9 cellular contexts compared by ENCODE assay signal in the genomic region with DNA sequence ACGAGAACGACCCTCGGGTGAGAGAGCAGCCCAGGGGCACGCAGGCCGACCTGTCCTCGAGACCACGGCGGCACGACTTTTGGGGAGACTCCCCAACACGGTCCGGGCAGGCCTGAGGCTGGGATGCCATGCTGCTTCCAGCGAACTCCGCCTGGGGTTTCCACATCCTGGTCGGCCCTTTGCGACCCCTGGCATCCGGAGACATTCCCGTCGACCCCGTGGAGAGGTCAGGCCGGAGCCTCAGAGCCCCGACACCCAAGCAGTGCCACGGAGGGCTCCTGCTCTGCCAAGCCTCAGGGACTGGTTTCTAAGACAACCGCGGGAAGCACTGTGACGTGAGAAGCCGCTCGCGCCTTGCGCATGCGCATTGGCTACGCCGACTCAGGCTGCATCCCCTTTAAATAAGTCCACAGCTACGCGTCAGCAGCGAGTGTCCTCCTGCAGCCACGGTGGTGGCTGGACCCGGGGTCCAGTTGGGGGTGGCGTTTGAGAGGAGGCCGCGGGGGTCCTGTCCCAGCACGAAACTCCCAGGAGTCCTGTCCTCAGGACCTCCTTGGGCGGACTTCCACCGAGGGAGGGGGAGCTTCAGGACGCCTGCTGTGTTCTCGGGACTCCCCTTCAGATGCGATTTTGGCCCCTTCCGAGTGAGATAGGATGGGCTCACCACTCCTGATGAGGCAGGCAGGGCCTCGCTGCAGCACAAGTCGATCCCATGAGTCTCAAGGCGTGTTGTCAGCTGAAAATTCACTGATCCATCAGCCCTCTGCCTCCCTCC.
DNase-seq lines count a peak whose midpoint lies in the region; ATAC-seq and TF ChIP-seq lines count a peak whose summit lies in the region.
"Had no signal": no experiment of that assay in that cellular context is flagged by ENCODE, and none has a peak within 500 bp of the region (broad histone marks: within the 10 kb centered on the region; RNA-seq: fewer than 3 reads in every experiment).

No MANE protein-coding gene starts in this region.

- no peaks in the 10 kb centered on the region for H3K79me2 ChIP-seq in SK-N-SH (ENCODE audit: insufficient read depth)

- H3K9me2 ChIP-seq in SK-N-SH: no peaks in the 10 kb centered on the region

- POLR2A ChIA-PET in SK-N-SH (lab: Yijun Ruan, JAX): no interaction called here

- peak; percentile 76 for DNase-seq in SK-N-SH
- peak; percentile 20 for DNase-seq in activated T-cell treated with anti-CD3 and anti-CD28 coated beads for 24 hours (ENCODE audit: low read depth)
- peak in 2 of 3 donors; percentile 6 to 35 for DNase-seq in immature natural killer cell
- peak; percentile 3 for DNase-seq in stimulated activated CD8-positive, alpha-beta memory T cell treated with anti-CD3 and anti-CD28 coated beads, Interleukin-12 subunit alpha, Interleukin-12 subunit beta, amount 100 ng/mL, for 24 hours (ENCODE audit: extremely low read depth)
- no peak for DNase-seq in HuH-7 (ENCODE audit: low spot score)
- DNase-seq: DMS53 had no signal

- H3K4me3 Mint-ChIP-seq in immature natural killer cell: peak overlapping the region in 1 of 5 donors; percentile 46

- H3K36me3 Mint-ChIP-seq in immature natural killer cell: peaks cover 0 to 4% (median 3%) of the 10 kb centered on the region in 3 donors

- H3K9me3 ChIP-seq in SK-N-SH: no peaks in the 10 kb centered on the region
- H3K9me3 ChIP-seq: adrenal gland had no signal

- H2AFZ ChIP-seq in SK-N-SH (ENCODE audit: low read depth): peak overlapping the region; percentile 78

- no peaks in the 10 kb centered on the region for H3K4me1 Mint-ChIP-seq in immature natural killer cell

- peak overlapping the region; percentile 67 for H3K4me2 ChIP-seq in SK-N-SH

- peak overlapping the region; percentile 23 to 43; a peak in 3 of 4 replicates for H3K4me3 ChIP-seq in SK-N-SH (ENCODE audit: low read depth in 2 of 2, low read length in 1 of 2)
- H3K4me3 ChIP-seq: adrenal gland had no signal

- peaks cover 0 to 2% (median 0%) of the 10 kb centered on the region in 3 donors for H3K27me3 Mint-ChIP-seq in immature natural killer cell (ENCODE audit: low read depth in 3 of 3)

- TF ChIP-seq CTCF in SK-N-SH (IDR thresholded peaks at IDR 0.05): no peak

- H3K9me3 Mint-ChIP-seq in immature natural killer cell: peaks cover under 1 to 51% (median 7%) of the 10 kb centered on the region in 6 donors

- no peaks in the 10 kb centered on the region for H3K27me3 ChIP-seq in SK-N-SH (ENCODE audit: insufficient read depth)
- H3K27me3 ChIP-seq: adrenal gland had no signal

- CTCF ChIA-PET in SK-N-SH (lab: Yijun Ruan, JAX): no interaction called here

- H3K9ac ChIP-seq in SK-N-SH: no peak overlapping the region

- no peak overlapping the region for H3K27ac ChIP-seq in SK-N-SH (ENCODE audit: low read depth in 2 of 2, low read length in 1 of 2)
- H3K27ac ChIP-seq: adrenal gland had no signal

- no peak for TF ChIP-seq RAD21 in SK-N-SH (IDR thresholded peaks at IDR 0.05; ENCODE audit: low read length)

- no peaks in the 10 kb centered on the region for H3F3A ChIP-seq in SK-N-SH (replicated peaks; ENCODE audit: insufficient read depth)

- WGBS in SK-N-SH (ENCODE audit: low lambda C conversion rate): 39% methylated on average over 26 of the region's 50 CpGs

- no peaks in the 10 kb centered on the region for H4K20me1 ChIP-seq in SK-N-SH (ENCODE audit: insufficient read depth)

- no peak overlapping the region for H3K27ac Mint-ChIP-seq in immature natural killer cell

- H3K36me3 ChIP-seq in SK-N-SH (replicated peaks in 1 of 2; ENCODE audit: control insufficient read depth in 1 of 2, insufficient read depth in 2 of 2, low read length in 1 of 2): no peaks in the 10 kb centered on the region
- H3K36me3 ChIP-seq: adrenal gland had no signal

- H3K4me1 ChIP-seq in SK-N-SH (ENCODE audit: control insufficient read depth in 1 of 2, insufficient read depth in 2 of 2, low read depth in 1 of 2, low read length in 1 of 2): peaks cover 0 to 5% of the 10 kb centered on the region in 2 experiments; a peak in 1 of 4 replicates
- H3K4me1 ChIP-seq: adrenal gland had no signal

- no peak for TF ChIP-seq EP300 in SK-N-SH (IDR thresholded peaks at IDR 0.05; ENCODE audit: borderline replicate concordance in 1 of 2, low read depth in 1 of 2, low read length in 1 of 2)

- no peak for ATAC-seq in GM19395 (IDR thresholded peaks at IDR 0.05; ENCODE audit: unreplicated experiment)
- ATAC-seq in GM19463 (IDR thresholded peaks at IDR 0.05; ENCODE audit: unreplicated experiment): no peak

TF ChIP-seq in SK-N-SH, 30 proteins besides CTCF, POLR2A, EP300 and RAD21:
- TF ChIP-seq, protein P1, sequence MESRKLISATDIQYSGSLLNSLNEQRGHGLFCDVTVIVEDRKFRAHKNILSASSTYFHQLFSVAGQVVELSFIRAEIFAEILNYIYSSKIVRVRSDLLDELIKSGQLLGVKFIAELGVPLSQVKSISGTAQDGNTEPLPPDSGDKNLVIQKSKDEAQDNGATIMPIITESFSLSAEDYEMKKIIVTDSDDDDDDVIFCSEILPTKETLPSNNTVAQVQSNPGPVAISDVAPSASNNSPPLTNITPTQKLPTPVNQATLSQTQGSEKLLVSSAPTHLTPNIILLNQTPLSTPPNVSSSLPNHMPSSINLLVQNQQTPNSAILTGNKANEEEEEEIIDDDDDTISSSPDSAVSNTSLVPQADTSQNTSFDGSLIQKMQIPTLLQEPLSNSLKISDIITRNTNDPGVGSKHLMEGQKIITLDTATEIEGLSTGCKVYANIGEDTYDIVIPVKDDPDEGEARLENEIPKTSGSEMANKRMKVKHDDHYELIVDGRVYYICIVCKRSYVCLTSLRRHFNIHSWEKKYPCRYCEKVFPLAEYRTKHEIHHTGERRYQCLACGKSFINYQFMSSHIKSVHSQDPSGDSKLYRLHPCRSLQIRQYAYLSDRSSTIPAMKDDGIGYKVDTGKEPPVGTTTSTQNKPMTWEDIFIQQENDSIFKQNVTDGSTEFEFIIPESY (IDR thresholded peaks at IDR 0.05; ENCODE audit: borderline replicate concordance, low read depth): no peak
- TF ChIP-seq CHD2 (IDR thresholded peaks at IDR 0.05; ENCODE audit: low read length, partially characterized antibody) (no peak), NRF1 (IDR thresholded peaks at IDR 0.05; ENCODE audit: low read depth, low read length) (peak; percentile 76)
